In the genomic region with DNA sequence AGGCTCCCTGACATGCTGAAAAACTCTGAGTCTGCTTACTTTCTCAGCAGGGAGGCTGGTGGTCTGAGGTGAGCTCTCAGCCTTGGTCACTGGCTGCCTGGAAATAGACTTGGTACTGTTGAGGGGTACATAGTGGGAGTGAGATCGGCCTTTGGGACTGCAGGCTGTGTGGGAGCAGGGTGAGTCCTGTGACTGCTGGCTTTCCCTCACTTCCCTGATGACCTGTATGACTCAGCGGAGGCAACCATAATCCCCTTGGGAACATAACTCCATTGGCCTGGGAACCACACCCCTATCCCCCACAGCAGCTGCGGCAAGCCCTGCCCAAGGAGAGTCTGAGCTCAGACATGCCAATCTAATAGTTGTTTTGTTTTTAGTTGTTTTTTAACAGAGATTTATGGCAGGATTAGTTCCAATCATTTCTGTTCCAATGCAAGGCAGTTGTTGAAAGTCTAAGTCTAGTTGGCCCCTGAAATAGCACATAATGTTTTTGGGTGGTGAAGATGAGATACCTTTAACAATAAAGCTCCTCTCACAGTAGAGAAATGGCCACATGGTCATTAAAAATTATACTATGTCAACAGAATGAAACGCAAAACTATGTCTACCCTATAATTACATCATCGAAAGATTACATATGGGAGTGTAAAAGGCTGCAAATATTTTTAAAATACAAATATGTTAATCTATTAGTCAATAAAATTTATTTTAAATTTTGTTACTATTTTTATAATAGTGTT, we compare ENCODE assay signal across 12 cellular contexts.
DNase-seq lines count a peak whose midpoint lies in the region; ATAC-seq and TF ChIP-seq lines count a peak whose summit lies in the region.
"Had no signal": no experiment of that assay in that cellular context is flagged by ENCODE, and none has a peak within 500 bp of the region (broad histone marks: within the 10 kb centered on the region; RNA-seq: fewer than 3 reads in every experiment).

No MANE protein-coding gene starts in this region.

- no peaks in the 10 kb centered on the region for H3K36me3 Mint-ChIP-seq in activated CD8-positive, alpha-beta T cell treated with anti-CD3 and anti-CD28 coated beads for 36 hours (ENCODE audit: low read depth)

- H3K4me1 Mint-ChIP-seq in activated CD8-positive, alpha-beta T cell treated with anti-CD3 and anti-CD28 coated beads for 36 hours (ENCODE audit: low read depth): no peaks in the 10 kb centered on the region

- H3K4me3 Mint-ChIP-seq in activated CD8-positive, alpha-beta T cell treated with anti-CD3 and anti-CD28 coated beads for 36 hours: no peak overlapping the region

- peaks cover 6% of the 10 kb centered on the region for H3K9me3 Mint-ChIP-seq in activated CD8-positive, alpha-beta T cell treated with anti-CD3 and anti-CD28 coated beads for 36 hours

- no peak for ATAC-seq in activated CD8-positive, alpha-beta T cell treated with anti-CD3 and anti-CD28 coated beads for 36 hours
- ATAC-seq: K562, left ventricle myocardium superior had no signal

- POLR2A ChIA-PET in activated CD8-positive, alpha-beta T cell treated with anti-CD3 and anti-CD28 coated beads for 36 hours (lab: Charles Lee): no interaction called here

- no peaks in the 10 kb centered on the region for H3K27me3 Mint-ChIP-seq in activated CD8-positive, alpha-beta T cell treated with anti-CD3 and anti-CD28 coated beads for 36 hours

- H3K27ac Mint-ChIP-seq in activated CD8-positive, alpha-beta T cell treated with anti-CD3 and anti-CD28 coated beads for 36 hours: no peak overlapping the region

- TF ChIP-seq CTCF in epithelial cell of esophagus (IDR thresholded peaks at IDR 0.05; ENCODE audit: insufficient read depth, low read depth, low read length, missing control alignments): no peak
- TF ChIP-seq CTCF in activated CD8-positive, alpha-beta T cell treated with anti-CD3 and anti-CD28 coated beads for 36 hours (IDR thresholded peaks at IDR 0.05): no peak

- intact Hi-C loops in activated CD8-positive, alpha-beta T cell treated with anti-CD3 and anti-CD28 coated beads for 36 hours (cut with micrococcal nuclease): no loop called here

- H3K4me3 ChIP-seq in epithelial cell of esophagus (ENCODE audit: low read length): no peak overlapping the region
- no peak overlapping the region for H3K4me3 ChIP-seq in skeletal muscle cell (ENCODE audit: low read depth, low read length)
- H3K4me3 ChIP-seq: K562, sigmoid colon had no signal

- DNase-seq in DMS153 (lab: John Stamatoyannopoulos, UW) (peak; percentile 41), DMS153 treated with DMSO at 0.1 percent for 48 hours (lab: John Stamatoyannopoulos, UW; ENCODE audit: unreplicated experiment) (no peak), NCI-H82 (lab: John Stamatoyannopoulos, UW) (peak; percentile 75), epithelial cell of esophagus (ENCODE audit: low read depth) (peak; percentile 81), skeletal muscle cell (ENCODE audit: low read depth) (peak; percentile 69), D341Med (ENCODE audit: low spot score) (no peak), OCI-M1 (lab: John Stamatoyannopoulos, UW) (no peak)
- DNase-seq in activated CD8-positive, alpha-beta T cell treated with anti-CD3 and anti-CD28 coated beads for 36 hours: no peak
- DNase-seq: activated gamma-delta T cell treated with Interleukin-2 at 50 U/mL for 16 hours, left ventricle myocardium superior, sigmoid colon had no signal

- CTCF ChIA-PET in activated CD8-positive, alpha-beta T cell treated with anti-CD3 and anti-CD28 coated beads for 36 hours (lab: Charles Lee): no interaction called here

Comparison
In these comparisons a context has a peak if more than half of its experiments do, and no peak if none do; other contexts are left out.
1. DNase-seq: peak in DMS153 (single experiment), NCI-H82 (single experiment), epithelial cell of esophagus (single experiment) and skeletal muscle cell (single experiment); none in DMS153 treated with DMSO at 0.1 percent for 48 hours (single experiment), activated CD8-positive, alpha-beta T cell treated with anti-CD3 and anti-CD28 coated beads for 36 hours (single experiment), D341Med (single experiment) and OCI-M1 (single experiment).